Comparison of ENCODE assay signal across 1 cellular context in the genomic region with DNA sequence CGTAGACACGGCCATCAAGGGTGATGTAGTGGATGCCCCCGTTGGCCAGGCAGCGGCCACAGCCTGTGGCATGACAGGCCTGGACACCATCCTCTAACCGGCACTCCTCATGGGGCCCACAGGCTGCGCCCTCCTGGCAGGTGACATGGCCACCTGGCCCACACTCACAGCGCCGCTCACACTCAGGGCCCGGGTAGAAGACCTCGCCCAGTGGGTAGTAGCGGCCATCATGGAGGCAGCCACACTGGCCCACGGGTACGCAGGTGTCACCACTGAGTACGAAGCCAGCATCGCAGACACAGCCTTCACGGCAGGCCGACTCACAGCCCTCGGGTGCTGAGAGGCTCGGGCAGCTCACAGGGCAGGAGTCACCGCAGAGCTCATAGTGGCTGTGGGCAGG.
TF ChIP-seq lines count a peak whose summit lies in the region.

No MANE protein-coding gene starts in this region.

TF ChIP-seq in HepG2, 621 proteins besides CTCF, POLR2A, EP300 and RAD21:
- TF ChIP-seq PHF21A (CRISPR knock-in tag; IDR thresholded peaks at IDR 0.05): no peak
- TF ChIP-seq ZNF30 (CRISPR knock-in tag; IDR thresholded peaks at IDR 0.05): no peak
- TF ChIP-seq FOXM1 (CRISPR knock-in tag; IDR thresholded peaks at IDR 0.05): no peak
- peak; percentile 32 for TF ChIP-seq AGO2 (optimal IDR thresholded peaks at IDR 0.05; ENCODE audit: low read depth, low read length)
- 0 out of 2 replicates have a peak, but pooled peaks have one; percentile 24 for TF ChIP-seq RBFOX2 (IDR thresholded peaks at IDR 0.05; ENCODE audit: low read depth, low read length)
- no peak for TF ChIP-seq ZNF263 (CRISPR knock-in tag; IDR thresholded peaks at IDR 0.05)
- TF ChIP-seq SSRP1 (CRISPR knock-in tag; IDR thresholded peaks at IDR 0.05): no peak
- TF ChIP-seq, protein P1, sequence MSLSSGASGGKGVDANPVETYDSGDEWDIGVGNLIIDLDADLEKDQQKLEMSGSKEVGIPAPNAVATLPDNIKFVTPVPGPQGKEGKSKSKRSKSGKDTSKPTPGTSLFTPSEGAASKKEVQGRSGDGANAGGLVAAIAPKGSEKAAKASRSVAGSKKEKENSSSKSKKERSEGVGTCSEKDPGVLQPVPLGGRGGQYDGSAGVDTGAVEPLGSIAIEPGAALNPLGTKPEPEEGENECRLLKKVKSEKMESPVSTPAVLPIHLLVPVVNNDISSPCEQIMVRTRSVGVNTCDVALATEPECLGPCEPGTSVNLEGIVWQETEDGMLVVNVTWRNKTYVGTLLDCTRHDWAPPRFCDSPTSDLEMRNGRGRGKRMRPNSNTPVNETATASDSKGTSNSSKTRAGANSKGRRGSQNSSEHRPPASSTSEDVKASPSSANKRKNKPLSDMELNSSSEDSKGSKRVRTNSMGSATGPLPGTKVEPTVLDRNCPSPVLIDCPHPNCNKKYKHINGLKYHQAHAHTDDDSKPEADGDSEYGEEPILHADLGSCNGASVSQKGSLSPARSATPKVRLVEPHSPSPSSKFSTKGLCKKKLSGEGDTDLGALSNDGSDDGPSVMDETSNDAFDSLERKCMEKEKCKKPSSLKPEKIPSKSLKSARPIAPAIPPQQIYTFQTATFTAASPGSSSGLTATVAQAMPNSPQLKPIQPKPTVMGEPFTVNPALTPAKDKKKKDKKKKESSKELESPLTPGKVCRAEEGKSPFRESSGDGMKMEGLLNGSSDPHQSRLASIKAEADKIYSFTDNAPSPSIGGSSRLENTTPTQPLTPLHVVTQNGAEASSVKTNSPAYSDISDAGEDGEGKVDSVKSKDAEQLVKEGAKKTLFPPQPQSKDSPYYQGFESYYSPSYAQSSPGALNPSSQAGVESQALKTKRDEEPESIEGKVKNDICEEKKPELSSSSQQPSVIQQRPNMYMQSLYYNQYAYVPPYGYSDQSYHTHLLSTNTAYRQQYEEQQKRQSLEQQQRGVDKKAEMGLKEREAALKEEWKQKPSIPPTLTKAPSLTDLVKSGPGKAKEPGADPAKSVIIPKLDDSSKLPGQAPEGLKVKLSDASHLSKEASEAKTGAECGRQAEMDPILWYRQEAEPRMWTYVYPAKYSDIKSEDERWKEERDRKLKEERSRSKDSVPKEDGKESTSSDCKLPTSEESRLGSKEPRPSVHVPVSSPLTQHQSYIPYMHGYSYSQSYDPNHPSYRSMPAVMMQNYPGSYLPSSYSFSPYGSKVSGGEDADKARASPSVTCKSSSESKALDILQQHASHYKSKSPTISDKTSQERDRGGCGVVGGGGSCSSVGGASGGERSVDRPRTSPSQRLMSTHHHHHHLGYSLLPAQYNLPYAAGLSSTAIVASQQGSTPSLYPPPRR (CRISPR knock-in tag; IDR thresholded peaks at IDR 0.05; ENCODE audit: borderline replicate concordance): no peak
- no peak for TF ChIP-seq HNRNPH1 (optimal IDR thresholded peaks at IDR 0.05; ENCODE audit: low read depth, low read length)
- TF ChIP-seq SNRNP70 (IDR thresholded peaks at IDR 0.05; ENCODE audit: low read depth, low read length): no peak
- TF ChIP-seq LCORL (IDR thresholded peaks at IDR 0.05): no peak
- no peak for TF ChIP-seq LCORL (CRISPR knock-in tag; IDR thresholded peaks at IDR 0.05)
- no peak for TF ChIP-seq ATF1 (CRISPR knock-in tag; IDR thresholded peaks at IDR 0.05)
- TF ChIP-seq, protein P2, sequence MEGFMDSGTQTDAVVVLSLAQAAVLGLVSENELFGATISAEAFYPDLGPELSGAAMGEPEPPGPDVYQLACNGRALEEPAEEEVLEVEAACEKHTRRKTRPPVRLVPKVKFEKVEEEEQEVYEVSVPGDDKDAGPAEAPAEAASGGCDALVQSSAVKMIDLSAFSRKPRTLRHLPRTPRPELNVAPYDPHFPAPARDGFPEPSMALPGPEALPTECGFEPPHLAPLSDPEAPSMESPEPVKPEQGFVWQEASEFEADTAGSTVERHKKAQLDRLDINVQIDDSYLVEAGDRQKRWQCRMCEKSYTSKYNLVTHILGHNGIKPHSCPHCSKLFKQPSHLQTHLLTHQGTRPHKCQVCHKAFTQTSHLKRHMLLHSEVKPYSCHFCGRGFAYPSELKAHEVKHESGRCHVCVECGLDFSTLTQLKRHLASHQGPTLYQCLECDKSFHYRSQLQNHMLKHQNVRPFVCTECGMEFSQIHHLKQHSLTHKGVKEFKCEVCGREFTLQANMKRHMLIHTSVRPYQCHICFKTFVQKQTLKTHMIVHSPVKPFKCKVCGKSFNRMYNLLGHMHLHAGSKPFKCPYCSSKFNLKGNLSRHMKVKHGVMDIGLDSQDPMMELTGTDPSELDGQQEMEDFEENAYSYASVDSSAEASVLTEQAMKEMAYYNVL (CRISPR knock-in tag; IDR thresholded peaks at IDR 0.05; ENCODE audit: borderline replicate concordance): no peak
- no peak for TF ChIP-seq ZNF572 (CRISPR knock-in tag; IDR thresholded peaks at IDR 0.05)
TF ChIP-seq in HepG2: peak in this region for 2.
